In the genomic region with DNA sequence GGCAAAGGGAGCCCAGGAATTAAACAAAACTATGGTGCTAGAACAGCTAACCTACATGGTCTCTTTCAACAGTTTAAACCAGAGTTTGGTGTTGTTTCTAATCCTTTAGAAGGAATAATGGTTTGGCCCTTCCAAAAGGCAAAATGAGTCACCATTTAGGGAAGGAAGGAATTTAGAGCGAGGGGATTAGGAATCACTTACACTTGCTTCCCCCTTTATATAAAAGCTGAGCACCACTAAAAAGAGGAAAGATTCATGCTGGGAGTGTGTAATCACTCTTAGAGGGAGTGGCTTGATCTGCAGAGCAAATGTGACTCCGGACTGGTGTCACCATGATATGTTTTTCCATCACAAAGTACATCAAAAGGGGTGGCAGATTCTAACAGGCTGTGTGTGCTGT, we compare ENCODE assay signal across 27 cellular contexts.
DNase-seq lines count a peak whose midpoint lies in the region; FAIRE-seq and TF ChIP-seq lines count a peak whose summit lies in the region.
"Had no signal": no experiment of that assay in that cellular context is flagged by ENCODE, and none has a peak within 500 bp of the region (broad histone marks: within the 10 kb centered on the region; RNA-seq: fewer than 3 reads in every experiment).

No MANE protein-coding gene starts in this region.

- H4K8ac ChIP-seq in H1 (ENCODE audit: extremely low read depth, insufficient read depth, low read length), result no peak overlapping the region

- no peaks in the 10 kb centered on the region for H3K23me2 ChIP-seq in H1 (ENCODE audit: low read depth, low read length)

- H3K27ac ChIP-seq in HUES64 (ENCODE audit: low read depth, low read length) (peak overlapping the region; percentile 48; the same call in 1 of the 2 replicates), H1 (ENCODE audit: low read depth, low read length) (no peak overlapping the region), MM.1S (ENCODE audit: low read length) (no peak overlapping the region)
- H3K27ac ChIP-seq: HL-60 had no signal

- H2AK5ac ChIP-seq in H1 (ENCODE audit: low read depth, low read length), result no peak overlapping the region

- H3K4me1 ChIP-seq in HUES64 (ENCODE audit: insufficient read depth, low read length), result peaks cover 28% of the 10 kb centered on the region
- peaks cover 0 to 11% (median 1%) of the 10 kb centered on the region in 4 experiments; a peak in 2 of 7 replicates for H3K4me1 ChIP-seq in H1 (replicated peaks in 1 of 4; ENCODE audit: control insufficient read depth in 3 of 4, insufficient read depth in 4 of 4, low read length in 3 of 4)
- H3K4me1 ChIP-seq in MM.1S (ENCODE audit: low read length), result no peaks in the 10 kb centered on the region
- H3K4me1 ChIP-seq: Caco-2 had no signal

- no peak for FAIRE-seq in H1 (lab: Jason Lieb, UNC)
- FAIRE-seq: A204.1, GM12891, K562, RCC 7860 had no signal

- peak; percentile 5 for DNase-seq in CD1c-positive myeloid dendritic cell (ENCODE audit: extremely low spot score)
- no peak for DNase-seq in H1 (ENCODE audit: low read depth in 1 of 2, low spot score in 2 of 2)
- DNase-seq in nephron progenitor cell, result no peak
- no peak for DNase-seq in D341Med (ENCODE audit: low spot score)
- DNase-seq in RPMI8226, result no peak
- DNase-seq in NCI-H1105 treated with DMSO at 0.1 percent for 48 hours (lab: John Stamatoyannopoulos, UW), result no peak
- DNase-seq in MM.1S, result no peak
- DNase-seq: C1 segment of cervical spinal cord; Caco-2; CD8-positive, alpha-beta T cell; DMS 273 treated with DMSO at 0.1 percent for 48 hours; DMS79; GF-D8; NCI-H1092; NCI-H1436; NCI-H187; NCI-H2171 treated with DMSO at 0.1 percent for 48 hours; NCI-H345; NCI-H510A treated with DMSO at 0.1 percent for 48 hours; NCI-H774; T-cell had no signal

- no peaks in the 10 kb centered on the region for H3K79me1 ChIP-seq in H1 (ENCODE audit: low read depth, low read length)

- H4K91ac ChIP-seq in H1 (replicated peaks; ENCODE audit: insufficient read length, low read length), result no peak overlapping the region

- 58% methylated on average over 1 of the region's 2 CpGs for WGBS in HUES64
- WGBS in H1 (ENCODE audit: extremely low coverage in 1 of 2, insufficient coverage in 1 of 2, insufficient read length in 1 of 2, insufficient replicate concordance in 2 of 2, low coverage in 1 of 2, low lambda C conversion rate in 2 of 2, missing lambda C conversion rate in 1 of 2), 2 experiments, result 88% methylated on average over 2 of the region's 2 CpGs; no CpG with 5 or more reads in 1 of the 2 experiments

- no peak for TF ChIP-seq RAD21 in H1 (IDR thresholded peaks at IDR 0.05 in 1 of 2, conservative IDR thresholded peaks at IDR 0.05 in 1 of 2; ENCODE audit: low read depth in 2 of 2, low read length in 2 of 2)

- no peak overlapping the region for H2BK12ac ChIP-seq in H1 (ENCODE audit: low read depth, low read length)

- no peak overlapping the region for H2BK5ac ChIP-seq in H1 (ENCODE audit: low read depth, low read length)

- no peak for TF ChIP-seq POLR2A in H1 (IDR thresholded peaks at IDR 0.05; ENCODE audit: control extremely low read depth in 1 of 2, low read depth in 2 of 2, low read length in 2 of 2)

- H3K9me2 ChIP-seq in MM.1S (replicated peaks; ENCODE audit: insufficient read depth, low read length), result no peaks in the 10 kb centered on the region

- H4K5ac ChIP-seq in H1 (ENCODE audit: insufficient read length, low read depth, low read length), result no peak overlapping the region

- H3K4me2 ChIP-seq in H1 (ENCODE audit: insufficient read depth in 1 of 2, low read depth in 2 of 2, low read length in 2 of 2) (no peak overlapping the region), MM.1S (ENCODE audit: low read depth, low read length) (no peak overlapping the region)

- H3K9ac ChIP-seq in HUES64 (ENCODE audit: low read depth, low read length) (no peak overlapping the region), H1 (replicated peaks in 1 of 4; ENCODE audit: extremely low read depth in 1 of 4, low read depth in 3 of 4, low read length in 3 of 4) (no peak overlapping the region), MM.1S (ENCODE audit: low read length) (no peak overlapping the region)

- H3K36me3 ChIP-seq in HUES64 (ENCODE audit: insufficient read depth, low read length), result no peaks in the 10 kb centered on the region
- H3K36me3 ChIP-seq in H1 (ENCODE audit: control insufficient read depth in 2 of 4, insufficient read depth in 4 of 4, low read length in 3 of 4), result no peaks in the 10 kb centered on the region
- no peaks in the 10 kb centered on the region for H3K36me3 ChIP-seq in MM.1S (replicated peaks; ENCODE audit: insufficient read depth, low read length)

- H3K9me3 Mint-ChIP-seq in nephron progenitor cell, result no peaks in the 10 kb centered on the region
- H3K9me3 Mint-ChIP-seq: CD8-positive, alpha-beta T cell; T-cell had no signal

- TF ChIP-seq EP300 in H1 (IDR thresholded peaks at IDR 0.05; ENCODE audit: borderline replicate concordance in 1 of 2, low read depth in 2 of 2, low read length in 2 of 2), result no peak

- H3K36me3 Mint-ChIP-seq in nephron progenitor cell (ENCODE audit: low read depth), result no peaks in the 10 kb centered on the region
- H3K36me3 Mint-ChIP-seq: CD8-positive, alpha-beta T cell; T-cell had no signal

- no peak overlapping the region for H3K56ac ChIP-seq in H1 (replicated peaks; ENCODE audit: insufficient read length, low read depth, low read length)

- peak overlapping the region; percentile 31 for H3K27ac Mint-ChIP-seq in nephron progenitor cell
- H3K27ac Mint-ChIP-seq: CD8-positive, alpha-beta T cell; T-cell had no signal

- H2AFZ ChIP-seq in H1 (ENCODE audit: low read length) (peak overlapping the region; percentile 6; the same call in 1 of the 2 replicates), MM.1S (ENCODE audit: low read length) (no peak overlapping the region)

- no peak overlapping the region for H2BK120ac ChIP-seq in H1 (replicated peaks; ENCODE audit: low read depth, low read length)

- H3F3A ChIP-seq in MM.1S (ENCODE audit: insufficient read depth, low read length), result no peaks in the 10 kb centered on the region

- H3K4me1 Mint-ChIP-seq in nephron progenitor cell, result peaks cover 25% of the 10 kb centered on the region
- H3K4me1 Mint-ChIP-seq: T-cell had no signal

- H3K27me3 ChIP-seq in HUES64 (ENCODE audit: insufficient read depth, low read length) (no peaks in the 10 kb centered on the region), H1 (replicated peaks in 1 of 4; ENCODE audit: control insufficient read depth in 3 of 4, extremely low read depth in 1 of 4, insufficient read depth in 3 of 4, low read length in 3 of 4) (no peaks in the 10 kb centered on the region), MM.1S (replicated peaks; ENCODE audit: insufficient read depth, low read length) (no peaks in the 10 kb centered on the region)

- no peak overlapping the region for H3K23ac ChIP-seq in H1 (ENCODE audit: insufficient read length)

- H3K14ac ChIP-seq in H1 (ENCODE audit: insufficient read length), result no peak overlapping the region

- POLR2A ChIA-PET in H1 (lab: Charles Lee; ENCODE audit: partially characterized antibody), result no interaction called here

- H3K79me2 ChIP-seq in H1 (ENCODE audit: control insufficient read depth in 1 of 2, insufficient read depth in 2 of 2, low read length in 2 of 2) (no peaks in the 10 kb centered on the region), MM.1S (ENCODE audit: low read length) (no peaks in the 10 kb centered on the region)

- H2BK15ac ChIP-seq in H1 (ENCODE audit: low read length), result no peak overlapping the region

- no peak overlapping the region for H3K18ac ChIP-seq in H1 (ENCODE audit: extremely low read depth, low read length)

- H2BK20ac ChIP-seq in H1 (ENCODE audit: low read length), result no peak overlapping the region

- no peaks in the 10 kb centered on the region for H3K27me3 Mint-ChIP-seq in nephron progenitor cell (ENCODE audit: low read depth, poor library complexity)

- no peak overlapping the region for H3K4me3 Mint-ChIP-seq in nephron progenitor cell
- H3K4me3 Mint-ChIP-seq: CD8-positive, alpha-beta T cell; T-cell had no signal

- H4K20me1 ChIP-seq in H1 (replicated peaks in 1 of 2; ENCODE audit: control insufficient read depth in 1 of 2, insufficient read depth in 2 of 2, low read length in 2 of 2) (no peaks in the 10 kb centered on the region), MM.1S (ENCODE audit: insufficient read depth, low read length) (no peaks in the 10 kb centered on the region)

- H3K4ac ChIP-seq in H1 (replicated peaks; ENCODE audit: insufficient read length, low read depth, low read length), result no peak overlapping the region

- TF ChIP-seq CTCF in H1 (IDR thresholded peaks at IDR 0.05; ENCODE audit: control extremely low read depth in 1 of 3, insufficient read depth in 1 of 3, low read depth in 1 of 3, low read length in 3 of 3) (no peak), nephron progenitor cell (IDR thresholded peaks at IDR 0.05) (no peak), MM.1S (IDR thresholded peaks at IDR 0.05; ENCODE audit: low read length) (no peak)

- H3K4me3 ChIP-seq in HUES64 (ENCODE audit: low read length), result no peak overlapping the region
- no peak overlapping the region for H3K4me3 ChIP-seq in H1 (ENCODE audit: extremely low read depth in 1 of 4, insufficient read depth in 2 of 4, low read depth in 3 of 4, low read length in 4 of 4)
- H3K4me3 ChIP-seq in MM.1S (ENCODE audit: low read length), result no peak overlapping the region
- H3K4me3 ChIP-seq: K562 had no signal

- CTCF ChIA-PET in H1 (lab: Charles Lee; ENCODE audit: partially characterized antibody), result interaction anchor here (0.6 to 1.5 kb wide), 2 partner anchors 36 to 151 kb away, joined by 4 read pairs; no protein-coding TSS in a partner anchor

- H3K9me3 ChIP-seq in HUES64 (ENCODE audit: insufficient read depth, low read depth, low read length) (no peaks in the 10 kb centered on the region), H1 (ENCODE audit: insufficient read depth in 2 of 2, low read depth in 1 of 2, low read length in 1 of 2) (no peaks in the 10 kb centered on the region), MM.1S (replicated peaks; ENCODE audit: insufficient read depth, low read length) (no peaks in the 10 kb centered on the region)
- H3K9me3 ChIP-seq: Caco-2 had no signal

TF ChIP-seq in H1, 55 proteins besides CTCF, POLR2A, EP300 and RAD21 (continues in another document):
- TF ChIP-seq SP4 (IDR thresholded peaks at IDR 0.05; ENCODE audit: low read length) (no peak), SAP30 (IDR thresholded peaks at IDR 0.05; ENCODE audit: insufficient read depth, insufficient replicate concordance, low read length) (no peak)
